In genomic region chr2:37215255-37215654, GRCh38 we compare ENCODE assay signal across 1 cellular context.
A peak's percentile ranks its signal among the peaks of the same experiment; 100 is the strongest.
TF ChIP-seq lines count a peak whose summit lies in the region.

No MANE protein-coding gene starts in this region.

TF ChIP-seq in GM12878, 131 proteins besides CTCF, POLR2A, EP300 and RAD21:
- 0 out of 2 replicates have a peak, but pooled peaks have one; percentile 38 for TF ChIP-seq BACH1 (IDR thresholded peaks at IDR 0.05; ENCODE audit: borderline replicate concordance)
- no peak for TF ChIP-seq EZH2 (IDR thresholded peaks at IDR 0.05; ENCODE audit: borderline replicate concordance, control insufficient read depth, low read depth, low read length)
- no peak for TF ChIP-seq RAD51 (IDR thresholded peaks at IDR 0.05)
TF ChIP-seq in GM12878: peak in this region for 1.
